In the genomic region with DNA sequence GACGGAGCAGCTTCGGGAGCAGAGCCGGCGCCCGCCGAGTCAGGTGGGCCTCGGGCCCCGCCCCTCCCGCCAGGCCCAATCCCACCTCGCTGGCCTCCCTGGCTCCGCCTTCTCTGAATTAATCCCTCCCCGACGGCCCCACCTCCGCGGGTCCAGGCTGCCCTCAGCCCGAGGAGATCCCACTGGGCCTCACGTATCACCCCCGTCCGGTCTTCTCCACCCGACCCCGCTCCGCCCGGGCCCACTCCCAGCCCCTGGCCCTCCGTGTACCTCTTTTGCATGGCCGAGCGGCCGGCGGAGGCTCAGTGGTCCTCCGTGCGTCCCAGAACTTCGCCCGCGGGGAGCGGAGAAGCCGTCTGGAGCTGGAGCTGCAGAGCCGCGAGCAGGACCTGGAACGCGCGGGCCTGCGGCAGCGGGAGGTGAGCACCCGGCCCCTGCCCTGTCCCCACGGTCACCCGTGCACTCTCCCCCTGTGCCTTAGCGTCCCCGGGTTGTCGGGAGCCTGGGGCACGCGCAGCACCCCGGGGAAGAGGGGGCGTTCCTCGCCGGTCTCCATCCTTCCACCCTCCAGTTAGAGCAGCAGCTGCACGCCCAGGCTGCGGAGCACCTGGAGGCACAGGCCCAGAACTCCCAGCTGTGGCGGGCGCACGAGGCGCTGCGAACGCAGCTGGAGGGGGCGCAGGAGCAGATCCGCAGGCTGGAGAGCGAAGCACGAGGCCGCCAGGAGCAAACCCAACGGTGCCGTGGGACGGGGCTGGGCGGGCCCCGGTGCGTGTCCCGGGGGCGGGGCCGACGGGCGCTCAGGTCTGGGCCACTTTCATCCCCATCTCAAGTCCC, we compare ENCODE assay signal across 8 cellular contexts. TPM values are rescaled to one million over a fixed set of nuclear protein-coding genes. Genes with fewer than 3 reads are reported as not detected.
A peak's percentile ranks its signal among the peaks of the same experiment; 100 is the strongest.
DNase-seq lines count a peak whose midpoint lies in the region; FAIRE-seq and TF ChIP-seq lines count a peak whose summit lies in the region.

No MANE protein-coding gene starts in this region.

- H3K4me1 ChIP-seq in endothelial cell of umbilical vein (ENCODE audit: control insufficient read depth, extremely low read depth, insufficient read depth, low read length), result peaks cover 57% of the 10 kb centered on the region
- H3K4me1 ChIP-seq in mononuclear cell (ENCODE audit: insufficient read depth, low read length), result peaks cover 87% of the 10 kb centered on the region
- peaks cover 67 to 80% of the 10 kb centered on the region in 2 donors for H3K4me1 ChIP-seq in thyroid gland

- intact Hi-C loops in MCF 10A (cut with micrococcal nuclease), result no loop called here
- intact Hi-C loops in activated CD4-positive, alpha-beta memory T cell treated with anti-CD3 and anti-CD28 coated beads for 36 hours (cut with micrococcal nuclease), result loop anchor here (1.0 kb wide), 1 partner anchor 10 kb away; no protein-coding TSS in a partner anchor
- intact Hi-C loops in endothelial cell of umbilical vein (cut with micrococcal nuclease), result no loop called here
- intact Hi-C loops in thyroid gland (cut with DNase I), result no loop called here

- peak; percentile 94 for FAIRE-seq in endothelial cell of umbilical vein (lab: Jason Lieb, UNC)

- POLR2A ChIA-PET in MCF 10A (lab: Yijun Ruan, JAX) (interaction anchor here (0.7 to 11.4 kb wide), 5 partner anchors 12 to 205 kb away, joined by 3 to 274 read pairs (median 5); a partner anchor contains a TSS), endothelial cell of umbilical vein (lab: Charles Lee) (interaction anchor here (2.3 to 3.6 kb wide), 2 partner anchors 11 kb away, joined by 15 to 28 read pairs; a partner anchor contains a TSS)
- POLR2A ChIA-PET in activated CD4-positive, alpha-beta memory T cell treated with anti-CD3 and anti-CD28 coated beads for 36 hours (lab: Charles Lee), result interaction anchor here (0.7 to 0.9 kb wide), 2 partner anchors 7 to 11 kb away, joined by 3 read pairs; a partner anchor contains a TSS

- H3K9ac ChIP-seq in endothelial cell of umbilical vein (replicated peaks; ENCODE audit: extremely low read depth, insufficient read depth, low read length), result peak overlapping the region; percentile 1

- dilution Hi-C loops in endothelial cell of umbilical vein (cut with MboI; ENCODE audit: extremely low pct_ligation_motif_present, low sequenced_read_pairs), result no loop called here

- H3K9me3 ChIP-seq in endothelial cell of umbilical vein (replicated peaks; ENCODE audit: control insufficient read depth, insufficient read depth, low read length), result no peaks in the 10 kb centered on the region
- no peaks in the 10 kb centered on the region for H3K9me3 ChIP-seq in mononuclear cell (ENCODE audit: low read depth, low read length)
- no peaks in the 10 kb centered on the region for H3K9me3 ChIP-seq in thyroid gland

- H3K27ac Mint-ChIP-seq in MCF 10A (ENCODE audit: low read depth, unreplicated experiment), result no peak overlapping the region
- no peak overlapping the region for H3K27ac Mint-ChIP-seq in activated CD4-positive, alpha-beta memory T cell treated with anti-CD3 and anti-CD28 coated beads for 36 hours

- TF ChIP-seq POLR2A in endothelial cell of umbilical vein (IDR thresholded peaks at IDR 0.05; ENCODE audit: low read depth, low read length) (peak; percentile 9), thyroid gland (IDR thresholded peaks at IDR 0.05) (peak in 1 of 2 donors; percentile 51)

- WGBS in thyroid gland, 2 donors, result 2 to 4% methylated on average over 18 to 30 of the region's 78 CpGs

- no peaks in the 10 kb centered on the region for H3K9me3 Mint-ChIP-seq in MCF 10A (ENCODE audit: unreplicated experiment)
- no peaks in the 10 kb centered on the region for H3K9me3 Mint-ChIP-seq in activated CD4-positive, alpha-beta memory T cell treated with anti-CD3 and anti-CD28 coated beads for 36 hours

- H3K4me3 Mint-ChIP-seq in MCF 10A (ENCODE audit: unreplicated experiment), result no peak overlapping the region
- peak overlapping the region; percentile 16 for H3K4me3 Mint-ChIP-seq in activated CD4-positive, alpha-beta memory T cell treated with anti-CD3 and anti-CD28 coated beads for 36 hours

- H3K79me2 ChIP-seq in endothelial cell of umbilical vein (ENCODE audit: control insufficient read depth, insufficient read depth, low read length), result peaks cover 15% of the 10 kb centered on the region

- H3K27me3 ChIP-seq in endothelial cell of umbilical vein (ENCODE audit: control insufficient read depth in 2 of 2, insufficient read depth in 2 of 2, low read length in 2 of 2) (no peaks in the 10 kb centered on the region), mononuclear cell (ENCODE audit: insufficient read depth, low read length) (peaks cover 37% of the 10 kb centered on the region), thyroid gland (no peaks in the 10 kb centered on the region)

- peak overlapping the region; percentile 58 for H3K4me2 ChIP-seq in endothelial cell of umbilical vein (ENCODE audit: insufficient read depth, low read length)

- CTCF ChIA-PET in MCF 10A (lab: Yijun Ruan, JAX) (no interaction called here), endothelial cell of umbilical vein (lab: Charles Lee) (interaction anchor here (0.8 to 2.7 kb wide), 5 partner anchors 9 to 18 kb away, joined by 3 to 10 read pairs (median 7); a partner anchor contains a TSS)
- CTCF ChIA-PET in activated CD4-positive, alpha-beta memory T cell treated with anti-CD3 and anti-CD28 coated beads for 36 hours (lab: Charles Lee), result no interaction called here

- H3K27ac ChIP-seq in endothelial cell of umbilical vein (ENCODE audit: insufficient read depth, low read depth, low read length) (no peak overlapping the region), thyroid gland (no peak overlapping the region)

- no peaks in the 10 kb centered on the region for H4K20me1 ChIP-seq in endothelial cell of umbilical vein (replicated peaks; ENCODE audit: control insufficient read depth, extremely low read depth, insufficient read depth, low read length)

- DNase-seq in T47D (ENCODE audit: low read depth in 1 of 2, low spot score in 1 of 2), result peak; percentile 68 to 87
- DNase-seq in MCF 10A (ENCODE audit: unreplicated experiment), result no peak
- DNase-seq in NCI-H2029 (lab: John Stamatoyannopoulos, UW), result peak; percentile 72
- peak; percentile 70 for DNase-seq in activated CD4-positive, alpha-beta memory T cell treated with anti-CD3 and anti-CD28 coated beads for 36 hours
- peak; percentile 82 for DNase-seq in endothelial cell of umbilical vein (ENCODE audit: low read depth, low spot score)
- DNase-seq in thyroid gland, result peak; percentile 81
- no peak for DNase-seq in 8988T

- no peak for TF ChIP-seq CTCF in MCF 10A (IDR thresholded peaks at IDR 0.05; ENCODE audit: unreplicated experiment)
- no peak for TF ChIP-seq CTCF in endothelial cell of umbilical vein (IDR thresholded peaks at IDR 0.05; ENCODE audit: extremely low read depth in 1 of 2, insufficient read depth in 1 of 2, low read depth in 1 of 2, low read length in 2 of 2)
- no peak for TF ChIP-seq CTCF in thyroid gland (IDR thresholded peaks at IDR 0.05)

- H3K4me3 ChIP-seq in endothelial cell of umbilical vein (replicated peaks in 1 of 3; ENCODE audit: insufficient read depth in 1 of 3, low read depth in 1 of 3, low read length in 3 of 3) (peak overlapping the region in 2 of 3 experiments; percentile 14 to 34), mononuclear cell (ENCODE audit: low read length) (peak overlapping the region; percentile 6), thyroid gland (replicated peaks in 1 of 3) (peak overlapping the region in 1 of 3 donors; percentile 23)

- no peaks in the 10 kb centered on the region for H3K9me1 ChIP-seq in endothelial cell of umbilical vein (replicated peaks; ENCODE audit: control insufficient read depth, extremely low read depth, insufficient read depth, low read length)

- in situ Hi-C loops in T47D (cut with HindIII; ENCODE audit: low pct_unique_long_range_greater_than_20kb, low sequenced_read_pairs), result no loop called here

- BruUV-seq in MCF 10A (replicated peaks; lab: Mats Ljungman, UMichigan), result no TSS peak
- BruUV-seq in endothelial cell of umbilical vein (replicated peaks; lab: Mats Ljungman, UMichigan), result no TSS peak

- H2AFZ ChIP-seq in endothelial cell of umbilical vein (ENCODE audit: low read depth, low read length), result peak overlapping the region; percentile 59

- peaks cover 17% of the 10 kb centered on the region for H3K4me1 Mint-ChIP-seq in MCF 10A (ENCODE audit: insufficient read depth, unreplicated experiment)
- H3K4me1 Mint-ChIP-seq in activated CD4-positive, alpha-beta memory T cell treated with anti-CD3 and anti-CD28 coated beads for 36 hours (ENCODE audit: low read depth), result peaks cover 33% of the 10 kb centered on the region

- peaks cover 0 to 1% of the 10 kb centered on the region in 2 experiments for H3K36me3 ChIP-seq in endothelial cell of umbilical vein (ENCODE audit: control insufficient read depth in 2 of 2, extremely low read depth in 1 of 2, insufficient read depth in 2 of 2, low read length in 2 of 2)
- H3K36me3 ChIP-seq in thyroid gland, result peaks cover 0 to 3% of the 10 kb centered on the region in 2 donors

- no peaks in the 10 kb centered on the region for H3K27me3 Mint-ChIP-seq in MCF 10A (ENCODE audit: insufficient read depth, unreplicated experiment)
- H3K27me3 Mint-ChIP-seq in activated CD4-positive, alpha-beta memory T cell treated with anti-CD3 and anti-CD28 coated beads for 36 hours, result peaks cover 35% of the 10 kb centered on the region

- peaks cover 24% of the 10 kb centered on the region for H3K36me3 Mint-ChIP-seq in MCF 10A (ENCODE audit: insufficient read depth, unreplicated experiment)
- no peaks in the 10 kb centered on the region for H3K36me3 Mint-ChIP-seq in activated CD4-positive, alpha-beta memory T cell treated with anti-CD3 and anti-CD28 coated beads for 36 hours

RNA-seq across cellular contexts. Expression of a gene that starts 2.2 kb away (rescaled TPM):
- total RNA-seq in MCF 10A (2022), result 404 and 412 TPM in 2 replicates
- 10 to 100 TPM; 40.2 to 40.9 TPM for total RNA-seq in activated CD4-positive, alpha-beta memory T cell treated with anti-CD3 and anti-CD28 coated beads for 36 hours
- 515 and 605 TPM in 2 replicates for total RNA-seq in endothelial cell of umbilical vein
- 1,090 and 1,522 TPM in 2 replicates for polyA plus RNA-seq in endothelial cell of umbilical vein
- 804 and 813 TPM in 2 replicates for polyA plus RNA-seq in endothelial cell of umbilical vein (2011; cell fraction: cytosol; rRNA removed)
- polyA plus RNA-seq in endothelial cell of umbilical vein (2011; cell fraction: nucleus; rRNA removed), result 543 and 618 TPM in 2 replicates
- polyA plus RNA-seq in endothelial cell of umbilical vein (2012), result 576 and 824 TPM in 2 replicates
- polyA minus RNA-seq in endothelial cell of umbilical vein, result 701 and 743 TPM in 2 replicates
- polyA minus RNA-seq in endothelial cell of umbilical vein (2011; cell fraction: cytosol; rRNA and poly(A)+ RNA removed), result 81.2 TPM
- polyA minus RNA-seq in endothelial cell of umbilical vein (2011; cell fraction: nucleus; rRNA and poly(A)+ RNA removed), result 148 and 185 TPM in 2 replicates
- 28.5 TPM for total RNA-seq in mononuclear cell
- 100 to 1,000 TPM; 135 to 326 (median 298) TPM for total RNA-seq in thyroid gland

RNA-seq across cellular contexts. Expression of a gene that starts 2.8 kb away (rescaled TPM):
- 1.2 and 1.9 TPM in 2 replicates for total RNA-seq in MCF 10A (2022)
- 1 to 10 TPM; 1.8 to 2.3 TPM for total RNA-seq in activated CD4-positive, alpha-beta memory T cell treated with anti-CD3 and anti-CD28 coated beads for 36 hours
- 8.4 and 9.7 TPM in 2 replicates for total RNA-seq in endothelial cell of umbilical vein
- 9.3 and 10.7 TPM in 2 replicates for polyA plus RNA-seq in endothelial cell of umbilical vein
- 3.5 and 5.6 TPM in 2 replicates for polyA plus RNA-seq in endothelial cell of umbilical vein (2011; cell fraction: cytosol; rRNA removed)
- 31.3 and 33.1 TPM in 2 replicates for polyA plus RNA-seq in endothelial cell of umbilical vein (2011; cell fraction: nucleus; rRNA removed)
- 1.2 and 3.3 TPM in 2 replicates for polyA plus RNA-seq in endothelial cell of umbilical vein (2012)
- polyA minus RNA-seq in endothelial cell of umbilical vein, result 1.3 and 2.3 TPM in 2 replicates
- 5.3 TPM for polyA minus RNA-seq in endothelial cell of umbilical vein (2011; cell fraction: cytosol; rRNA and poly(A)+ RNA removed)
- 3.1 and 7.7 TPM in 2 replicates for polyA minus RNA-seq in endothelial cell of umbilical vein (2011; cell fraction: nucleus; rRNA and poly(A)+ RNA removed)
- total RNA-seq in mononuclear cell, result 0.84 TPM
- total RNA-seq in thyroid gland, result 10 to 100 TPM in 2 of 4 donors, 1 to 10 TPM in 2; 4.1 to 21.2 (median 12.3) TPM

RNA-seq across cellular contexts. Expression of a gene that starts 11.8 kb away (rescaled TPM):
- total RNA-seq in MCF 10A (2022) (100 and 112 TPM in 2 replicates), endothelial cell of umbilical vein (75.6 and 83.0 TPM in 2 replicates), mononuclear cell (81.0 TPM), thyroid gland (10 to 100 TPM; 35.8 to 95.0 (median 57.6) TPM)
- 10 to 100 TPM; 33.2 to 35.0 TPM for total RNA-seq in activated CD4-positive, alpha-beta memory T cell treated with anti-CD3 and anti-CD28 coated beads for 36 hours
- 73.1 and 80.3 TPM in 2 replicates for polyA plus RNA-seq in endothelial cell of umbilical vein
- 32.9 and 45.8 TPM in 2 replicates for polyA plus RNA-seq in endothelial cell of umbilical vein (2011; cell fraction: cytosol; rRNA removed)
- polyA plus RNA-seq in endothelial cell of umbilical vein (2011; cell fraction: nucleus; rRNA removed), result 257 and 355 TPM in 2 replicates
- 44.9 and 69.9 TPM in 2 replicates for polyA plus RNA-seq in endothelial cell of umbilical vein (2012)
- 41.3 and 67.7 TPM in 2 replicates for polyA minus RNA-seq in endothelial cell of umbilical vein
- 38.2 TPM for polyA minus RNA-seq in endothelial cell of umbilical vein (2011; cell fraction: cytosol; rRNA and poly(A)+ RNA removed)
- 80.4 and 131 TPM in 2 replicates for polyA minus RNA-seq in endothelial cell of umbilical vein (2011; cell fraction: nucleus; rRNA and poly(A)+ RNA removed)

RNA-seq across cellular contexts. Expression of a gene that starts 11.8 kb away (rescaled TPM):
- 96.9 and 118 TPM in 2 replicates for total RNA-seq in MCF 10A (2022)
- 10 to 100 TPM; 70.4 to 74.0 TPM for total RNA-seq in activated CD4-positive, alpha-beta memory T cell treated with anti-CD3 and anti-CD28 coated beads for 36 hours
- total RNA-seq in endothelial cell of umbilical vein, result 252 and 259 TPM in 2 replicates
- polyA plus RNA-seq in endothelial cell of umbilical vein, result 146 and 173 TPM in 2 replicates
- polyA plus RNA-seq in endothelial cell of umbilical vein (2011; cell fraction: cytosol; rRNA removed), result 112 and 129 TPM in 2 replicates
- polyA plus RNA-seq in endothelial cell of umbilical vein (2011; cell fraction: nucleus; rRNA removed), result 35.2 and 49.7 TPM in 2 replicates
- polyA plus RNA-seq in endothelial cell of umbilical vein (2012), result 545 and 624 TPM in 2 replicates
- 170 and 227 TPM in 2 replicates for polyA minus RNA-seq in endothelial cell of umbilical vein
- 156 TPM for polyA minus RNA-seq in endothelial cell of umbilical vein (2011; cell fraction: cytosol; rRNA and poly(A)+ RNA removed)
- 39.6 and 67.8 TPM in 2 replicates for polyA minus RNA-seq in endothelial cell of umbilical vein (2011; cell fraction: nucleus; rRNA and poly(A)+ RNA removed)
- 11.2 TPM for total RNA-seq in mononuclear cell
- 10 to 100 TPM; 17.9 to 89.2 (median 52.4) TPM for total RNA-seq in thyroid gland

RNA-seq across cellular contexts. Expression of a gene that starts 12.1 kb away (rescaled TPM):
- total RNA-seq in MCF 10A (2022), result 118 and 148 TPM in 2 replicates
- 1 to 10 TPM; 5.2 to 5.3 TPM for total RNA-seq in activated CD4-positive, alpha-beta memory T cell treated with anti-CD3 and anti-CD28 coated beads for 36 hours
- total RNA-seq in endothelial cell of umbilical vein, result 86.5 and 114 TPM in 2 replicates
- polyA plus RNA-seq in endothelial cell of umbilical vein, result 199 and 238 TPM in 2 replicates
- 107 and 141 TPM in 2 replicates for polyA plus RNA-seq in endothelial cell of umbilical vein (2011; cell fraction: cytosol; rRNA removed)
- polyA plus RNA-seq in endothelial cell of umbilical vein (2011; cell fraction: nucleus; rRNA removed), result 144 and 156 TPM in 2 replicates
- polyA plus RNA-seq in endothelial cell of umbilical vein (2012), result 66.0 and 93.8 TPM in 2 replicates
- 54.1 and 62.2 TPM in 2 replicates for polyA minus RNA-seq in endothelial cell of umbilical vein
- 31.0 TPM for polyA minus RNA-seq in endothelial cell of umbilical vein (2011; cell fraction: cytosol; rRNA and poly(A)+ RNA removed)
- 24.6 and 31.0 TPM in 2 replicates for polyA minus RNA-seq in endothelial cell of umbilical vein (2011; cell fraction: nucleus; rRNA and poly(A)+ RNA removed)
- 15.5 TPM for total RNA-seq in mononuclear cell
- total RNA-seq in thyroid gland, result 100 to 1,000 TPM in 2 of 4 donors, 10 to 100 TPM in 2; 86.1 to 127 (median 107) TPM

Comparison
In these comparisons a context has a peak if more than half of its experiments do, and no peak if none do; other contexts are left out.
1. DNase-seq: peak in T47D (2 of 2), NCI-H2029 (single experiment), activated CD4-positive, alpha-beta memory T cell treated with anti-CD3 and anti-CD28 coated beads for 36 hours (single experiment), endothelial cell of umbilical vein (single experiment) and thyroid gland (2 of 2); none in MCF 10A (single experiment) and 8988T (single experiment).